Comparison of ENCODE assay signal across 16 cellular contexts in the genomic region with DNA sequence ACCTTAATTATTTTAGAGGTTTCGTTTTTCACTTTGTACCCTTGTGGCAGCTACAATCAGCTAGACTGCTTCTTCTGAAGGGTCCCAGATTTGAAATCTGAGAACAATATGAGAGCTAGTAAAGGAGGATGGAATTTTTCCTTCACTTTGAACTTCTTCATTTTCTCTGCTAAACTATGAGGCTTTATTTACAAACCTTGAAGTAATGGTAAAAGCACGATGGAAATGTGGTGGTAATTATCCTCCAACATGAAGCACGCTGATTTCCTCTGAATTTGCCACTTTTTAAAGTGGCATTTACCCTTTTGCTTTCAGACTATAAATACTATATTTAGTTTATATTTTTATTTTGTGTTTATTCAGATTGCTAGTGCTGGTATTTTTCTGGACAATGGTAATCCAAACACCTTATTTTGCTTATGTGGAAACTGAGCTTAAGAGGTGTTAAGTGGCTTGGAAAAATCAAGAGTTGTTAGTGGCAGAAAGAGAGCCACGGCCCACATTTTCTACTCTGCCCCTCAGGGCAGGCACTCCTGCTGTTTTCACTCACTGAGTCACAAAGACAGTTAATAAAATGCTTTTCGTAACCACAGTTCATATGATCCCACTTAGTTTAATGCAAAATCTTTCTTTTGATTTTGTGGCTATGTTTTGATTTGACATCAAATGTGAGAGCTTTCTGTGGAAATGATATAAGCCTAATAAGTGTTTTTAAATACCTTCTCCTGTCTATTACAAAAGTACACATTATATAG. TPM values are rescaled to one million over a fixed set of nuclear protein-coding genes. Genes with fewer than 3 reads are reported as not detected.
A peak's percentile ranks its signal among the peaks of the same experiment; 100 is the strongest.
DNase-seq lines count a peak whose midpoint lies in the region; ATAC-seq, FAIRE-seq and TF ChIP-seq lines count a peak whose summit lies in the region.
"Had no signal": no experiment of that assay in that cellular context is flagged by ENCODE, and none has a peak within 500 bp of the region (broad histone marks: within the 10 kb centered on the region; RNA-seq: fewer than 3 reads in every experiment).

No MANE protein-coding gene starts in this region.

- peak overlapping the region in 1 of 5 experiments; percentile 42 for H3K4me3 Mint-ChIP-seq in brain
- no peak overlapping the region for H3K4me3 Mint-ChIP-seq in neural progenitor cell
- H3K4me3 Mint-ChIP-seq: activated CD8-positive, alpha-beta T cell treated with anti-CD3 and anti-CD28 coated beads for 36 hours; natural killer cell had no signal

- H3K27me3 Mint-ChIP-seq in brain = peaks cover 8% of the 10 kb centered on the region
- peaks cover 4% of the 10 kb centered on the region for H3K27me3 Mint-ChIP-seq in neural progenitor cell (ENCODE audit: insufficient read depth, low read depth)

- H4K20me1 ChIP-seq in neural progenitor cell (ENCODE audit: low read depth) = no peaks in the 10 kb centered on the region

- no peaks in the 10 kb centered on the region for H3K36me3 ChIP-seq in neural progenitor cell
- H3K36me3 ChIP-seq: esophagus squamous epithelium had no signal

- DNase-seq in NCI-H2107 (lab: John Stamatoyannopoulos, UW) = peak; percentile 40
- no peak for DNase-seq in neural progenitor cell (ENCODE audit: low spot score)
- no peak for DNase-seq in AML-193 (lab: John Stamatoyannopoulos, UW)
- DNase-seq in hepatic stellate cell (ENCODE audit: low spot score) = no peak
- DNase-seq: activated CD8-positive, alpha-beta T cell treated with anti-CD3 and anti-CD28 coated beads for 36 hours; activated gamma-delta T cell treated with Interleukin-2 at 50 U/mL for 16 hours; esophagus squamous epithelium; natural killer cell; substantia nigra had no signal

- H3F3A ChIP-seq in neural progenitor cell (ENCODE audit: low read depth) = no peaks in the 10 kb centered on the region

- H3K27me3 ChIP-seq in neural progenitor cell = no peaks in the 10 kb centered on the region

- H3K36me3 Mint-ChIP-seq in brain = no peaks in the 10 kb centered on the region
- H3K36me3 Mint-ChIP-seq in neural progenitor cell = peaks cover 2% of the 10 kb centered on the region

- no peak overlapping the region for H3K9ac ChIP-seq in neural progenitor cell

- H3K79me2 ChIP-seq in neural progenitor cell (ENCODE audit: low read depth) = no peaks in the 10 kb centered on the region

- no peak overlapping the region for H3K4me3 ChIP-seq in neural progenitor cell
- H3K4me3 ChIP-seq: esophagus squamous epithelium had no signal

- no peak overlapping the region for H3K4me2 ChIP-seq in neural progenitor cell

- H3K4me1 Mint-ChIP-seq in brain = peaks cover 30% of the 10 kb centered on the region
- peaks cover 20% of the 10 kb centered on the region for H3K4me1 Mint-ChIP-seq in neural progenitor cell

- no peak for ATAC-seq in HG03108 (IDR thresholded peaks at IDR 0.05; ENCODE audit: unreplicated experiment)
- ATAC-seq in HG03039 (IDR thresholded peaks at IDR 0.05; ENCODE audit: unreplicated experiment) = no peak
- ATAC-seq: activated CD8-positive, alpha-beta T cell treated with anti-CD3 and anti-CD28 coated beads for 36 hours; natural killer cell had no signal

- peaks cover 7% of the 10 kb centered on the region for H3K4me1 ChIP-seq in neural progenitor cell

- no peaks in the 10 kb centered on the region for H3K9me3 ChIP-seq in neural progenitor cell (ENCODE audit: low read depth)
- H3K9me3 ChIP-seq: esophagus squamous epithelium had no signal

- peak overlapping the region; percentile 49 for H3K27ac ChIP-seq in neural progenitor cell

- FAIRE-seq in G401.6 (lab: Jason Lieb, UNC) = peak; percentile 94
- FAIRE-seq: H1 had no signal

- H3K27ac Mint-ChIP-seq in brain (peak overlapping the region in 3 of 5 experiments; percentile 53 to 88 (median 64)), neural progenitor cell (no peak overlapping the region)
- H3K27ac Mint-ChIP-seq: activated CD8-positive, alpha-beta T cell treated with anti-CD3 and anti-CD28 coated beads for 36 hours; natural killer cell had no signal

- TF ChIP-seq CTCF in brain (conservative IDR thresholded peaks at IDR 0.05) = no peak
- no peak for TF ChIP-seq CTCF in neural progenitor cell (IDR thresholded peaks at IDR 0.05)

- H2AFZ ChIP-seq in neural progenitor cell (replicated peaks) = no peak overlapping the region

- peaks cover 0 to 2% (median 0%) of the 10 kb centered on the region in 5 experiments for H3K9me3 Mint-ChIP-seq in brain
- no peaks in the 10 kb centered on the region for H3K9me3 Mint-ChIP-seq in neural progenitor cell
- H3K9me3 Mint-ChIP-seq: activated CD8-positive, alpha-beta T cell treated with anti-CD3 and anti-CD28 coated beads for 36 hours; natural killer cell had no signal

RNA-seq across cellular contexts. Expression of a gene that starts 2.7 kb away (rescaled TPM):
- polyA plus RNA-seq in brain (ENCODE audit: insufficient read depth, low read depth, low replicate concordance) = not detected
- not detected in 2 replicates for total RNA-seq in neural progenitor cell (ENCODE audit: low replicate concordance)
- total RNA-seq: activated CD8-positive, alpha-beta T cell treated with anti-CD3 and anti-CD28 coated beads for 36 hours; esophagus squamous epithelium; H1; kidney epithelial cell; natural killer cell; skeletal muscle tissue had no signal
- polyA plus RNA-seq: H1 had no signal

RNA-seq across cellular contexts. Expression of a gene that starts 5.2 kb away (rescaled TPM):
- polyA plus RNA-seq in brain (ENCODE audit: insufficient read depth, low read depth, low replicate concordance) = 16.7 TPM
- total RNA-seq in neural progenitor cell (ENCODE audit: low replicate concordance) = 33.1 and 38.9 TPM in 2 replicates

RNA-seq across cellular contexts. Expression of a gene that starts 56.3 kb away (rescaled TPM):
- polyA plus RNA-seq in brain (ENCODE audit: insufficient read depth, low read depth, low replicate concordance) = 0.97 TPM
- 0.65 and 0.82 TPM in 2 replicates for total RNA-seq in neural progenitor cell (ENCODE audit: low replicate concordance)
- total RNA-seq: activated CD8-positive, alpha-beta T cell treated with anti-CD3 and anti-CD28 coated beads for 36 hours; esophagus squamous epithelium; H1; kidney epithelial cell; natural killer cell had no signal
